In genomic region chr12:116672842-116673516, GRCh38 we compare ENCODE assay signal across 9 cellular contexts.
DNase-seq lines count a peak whose midpoint lies in the region; ATAC-seq and TF ChIP-seq lines count a peak whose summit lies in the region.
"Had no signal": no experiment of that assay in that cellular context is flagged by ENCODE, and none has a peak within 500 bp of the region (broad histone marks: within the 10 kb centered on the region; RNA-seq: fewer than 3 reads in every experiment).

No MANE protein-coding gene starts in this region.

- H3K27ac Mint-ChIP-seq in effector memory CD8-positive, alpha-beta T cell, result peak overlapping the region; percentile 76 to 87
- no peak overlapping the region for H3K27ac Mint-ChIP-seq in mesothelial cell of epicardium

- H3K27ac ChIP-seq in KOPT-K1 (ENCODE audit: low read depth, low read length, poor library complexity, severe bottlenecking), result peak overlapping the region; percentile 83
- H3K27ac ChIP-seq: coronary artery had no signal

- H3K9me3 ChIP-seq in KOPT-K1 (ENCODE audit: insufficient read depth, low read length, poor library complexity, severe bottlenecking), result no peaks in the 10 kb centered on the region

- no peaks in the 10 kb centered on the region for H3K9me3 Mint-ChIP-seq in effector memory CD8-positive, alpha-beta T cell
- peaks cover 9% of the 10 kb centered on the region for H3K9me3 Mint-ChIP-seq in mesothelial cell of epicardium

- H3K36me3 Mint-ChIP-seq in effector memory CD8-positive, alpha-beta T cell (ENCODE audit: insufficient read depth), result no peaks in the 10 kb centered on the region
- no peaks in the 10 kb centered on the region for H3K36me3 Mint-ChIP-seq in mesothelial cell of epicardium

- no peaks in the 10 kb centered on the region for H3K36me3 ChIP-seq in KOPT-K1 (ENCODE audit: insufficient read depth, low read length)

- DNase-seq in effector memory CD8-positive, alpha-beta T cell, result peak in 1 of 3 experiments; percentile 8
- DNase-seq in AG20443 (ENCODE audit: low spot score) (no peak), mesothelial cell of epicardium (ENCODE audit: low spot score in 2 of 2, unreplicated experiment in 2 of 2) (no peak), NCI-H226 (no peak), T-helper 9 cell (no peak)

- H3K4me1 Mint-ChIP-seq in effector memory CD8-positive, alpha-beta T cell (ENCODE audit: low read depth in 2 of 2), result peaks cover 11 to 22% of the 10 kb centered on the region in 2 donors
- H3K4me1 Mint-ChIP-seq in mesothelial cell of epicardium, result peaks cover 3% of the 10 kb centered on the region

- ATAC-seq in GM18498 (IDR thresholded peaks at IDR 0.05; ENCODE audit: unreplicated experiment) (peak; percentile 60), GM21619 (IDR thresholded peaks at IDR 0.05; ENCODE audit: unreplicated experiment) (peak; percentile 85)
- ATAC-seq in effector memory CD8-positive, alpha-beta T cell (replicated peaks), result peak; percentile 61

- no peak for TF ChIP-seq CTCF in mesothelial cell of epicardium (IDR thresholded peaks at IDR 0.05; ENCODE audit: unreplicated experiment)

- H3K4me3 Mint-ChIP-seq in effector memory CD8-positive, alpha-beta T cell, result peak overlapping the region; percentile 64 to 78
- H3K4me3 Mint-ChIP-seq in mesothelial cell of epicardium, result no peak overlapping the region

- no peaks in the 10 kb centered on the region for H3K27me3 Mint-ChIP-seq in effector memory CD8-positive, alpha-beta T cell
- no peaks in the 10 kb centered on the region for H3K27me3 Mint-ChIP-seq in mesothelial cell of epicardium (ENCODE audit: low read depth)
